ENCODE assay signal across 12 cellular contexts in genomic region chr16:88504489-88505404, GRCh38. TPM values are rescaled to one million over a fixed set of nuclear protein-coding genes. Genes with fewer than 3 reads are reported as not detected.
DNase-seq lines count a peak whose midpoint lies in the region; ATAC-seq, FAIRE-seq and TF ChIP-seq lines count a peak whose summit lies in the region.
"Had no signal": no experiment of that assay in that cellular context is flagged by ENCODE, and none has a peak within 500 bp of the region (broad histone marks: within the 10 kb centered on the region; RNA-seq: fewer than 3 reads in every experiment).

No MANE protein-coding gene starts in this region.

- no peak for ATAC-seq in central memory CD8-positive, alpha-beta T cell (replicated peaks; ENCODE audit: extremely low read depth, poor library complexity, severe bottlenecking)
- ATAC-seq in pancreas (peak; percentile 63 to 72 (median 68)), GM19351 (IDR thresholded peaks at IDR 0.05; ENCODE audit: unreplicated experiment) (no peak)

- H4K20me1 ChIP-seq in mammary epithelial cell (ENCODE audit: insufficient read depth, low read length) = no peaks in the 10 kb centered on the region

- H2AFZ ChIP-seq in mammary epithelial cell (ENCODE audit: low read depth, low read length) = no peak overlapping the region

- no peaks in the 10 kb centered on the region for H3K27me3 Mint-ChIP-seq in central memory CD8-positive, alpha-beta T cell

- peaks cover 45 to 54% (median 51%) of the 10 kb centered on the region in 3 donors for H3K4me1 ChIP-seq in pancreas
- H3K4me1 ChIP-seq in mammary epithelial cell (ENCODE audit: insufficient read depth, low read length) = peaks cover 4% of the 10 kb centered on the region

- no peak for FAIRE-seq in pancreas (lab: Jason Lieb, UNC)

- TF ChIP-seq CTCF in pancreas (IDR thresholded peaks at IDR 0.05) (no peak), mammary epithelial cell (conservative IDR thresholded peaks at IDR 0.05 in 1 of 2, IDR thresholded peaks at IDR 0.05 in 1 of 2; ENCODE audit: extremely low read depth in 1 of 2, insufficient read depth in 1 of 2, low read depth in 1 of 2, low read length in 2 of 2) (no peak)

- in situ Hi-C loops in mammary epithelial cell (cut with MboI; ENCODE audit: low sequenced_read_pairs in 2 of 2) = no loop called here

- peak overlapping the region; percentile 59 for H3K27ac Mint-ChIP-seq in central memory CD8-positive, alpha-beta T cell (ENCODE audit: low read depth)

- no TSS peak for BruUV-seq in mammary epithelial cell (replicated peaks; lab: Mats Ljungman, UMichigan)

- H3K4me3 ChIP-seq in pancreas (peak overlapping the region in 2 of 4 donors; percentile 16 to 24), mammary epithelial cell (replicated peaks in 1 of 3; ENCODE audit: insufficient read depth in 1 of 3, low read depth in 2 of 3, low read length in 3 of 3) (no peak overlapping the region)
- H3K4me3 ChIP-seq: upper lobe of left lung had no signal

- H3K36me3 ChIP-seq in pancreas (no peaks in the 10 kb centered on the region), mammary epithelial cell (ENCODE audit: insufficient read depth, low read length) (no peaks in the 10 kb centered on the region)
- H3K36me3 ChIP-seq: upper lobe of left lung had no signal

- WGBS in pancreas, 2 donors = 28% methylated on average over 27 to 28 of the region's 28 CpGs
- WGBS in mammary epithelial cell (ENCODE audit: low coverage, missing lambda C conversion rate) = 87% methylated on average over 17 of the region's 28 CpGs

- CTCF ChIA-PET in mammary epithelial cell (lab: Charles Lee; ENCODE audit: low non-redundant PET) = no interaction called here

- H3K27ac ChIP-seq in pancreas (peak overlapping the region; percentile 84 to 95 (median 90)), mammary epithelial cell (ENCODE audit: insufficient read depth, low read depth, low read length) (no peak overlapping the region)
- H3K27ac ChIP-seq: upper lobe of left lung had no signal

- dilution Hi-C loops in mammary epithelial cell (cut with HindIII; ENCODE audit: low sequenced_read_pairs) = no loop called here

- H3K9me3 ChIP-seq in pancreas = no peaks in the 10 kb centered on the region
- no peaks in the 10 kb centered on the region for H3K9me3 ChIP-seq in mammary epithelial cell (replicated peaks; ENCODE audit: insufficient read depth, low read length)
- H3K9me3 ChIP-seq: upper lobe of left lung had no signal

- DNase-seq in NCI-H82 (lab: John Stamatoyannopoulos, UW) (peak; percentile 40), NCI-H82 treated with DMSO at 0.1 percent for 48 hours (lab: John Stamatoyannopoulos, UW; ENCODE audit: unreplicated experiment) (no peak), NCI-H345 (lab: John Stamatoyannopoulos, UW) (peak; percentile 75), pancreas (peak; percentile 87 to 97 (median 94)), mammary epithelial cell (no peak), superior temporal gyrus (ENCODE audit: extremely low spot score) (no peak)
- no peak for DNase-seq in central memory CD8-positive, alpha-beta T cell (ENCODE audit: low spot score in 2 of 2)
- DNase-seq: foreskin fibroblast, NCI-H187 treated with DMSO at 0.1 percent for 48 hours, OCI-M1 had no signal

- H3K4me3 Mint-ChIP-seq in central memory CD8-positive, alpha-beta T cell = peak overlapping the region; percentile 29

- peaks cover 12% of the 10 kb centered on the region for H3K4me1 Mint-ChIP-seq in central memory CD8-positive, alpha-beta T cell

- H3K9ac ChIP-seq in mammary epithelial cell (ENCODE audit: insufficient read depth, low read length) = no peak overlapping the region

- no peaks in the 10 kb centered on the region for H3K9me3 Mint-ChIP-seq in central memory CD8-positive, alpha-beta T cell

- H3K36me3 Mint-ChIP-seq in central memory CD8-positive, alpha-beta T cell (ENCODE audit: insufficient read depth) = peaks cover 18% of the 10 kb centered on the region

- H3K27me3 ChIP-seq in pancreas = no peaks in the 10 kb centered on the region
- no peaks in the 10 kb centered on the region for H3K27me3 ChIP-seq in mammary epithelial cell (ENCODE audit: insufficient read depth, low read length)
- H3K27me3 ChIP-seq: upper lobe of left lung had no signal

- H3K79me2 ChIP-seq in mammary epithelial cell (ENCODE audit: insufficient read depth, low read length) = no peaks in the 10 kb centered on the region

- intact Hi-C loops in pancreas (cut with DNase I) (no loop called here), mammary epithelial cell (cut with micrococcal nuclease) (loop anchor here (1.0 kb wide), 1 partner anchor 61 kb away; no protein-coding TSS in a partner anchor)

- H3K4me2 ChIP-seq in mammary epithelial cell (ENCODE audit: insufficient read depth, low read depth, low read length) = no peak overlapping the region

RNA-seq across cellular contexts. Expression of gene ZFPM1, which starts 51.7 kb away (rescaled TPM):
- total RNA-seq in pancreas (10 to 100 TPM; 14.2 to 20.4 (median 19.3) TPM), mammary epithelial cell (10 to 100 TPM in 1 of 2 donors, 1 to 10 TPM in 1; 2.0 to 14.1 TPM)
- polyA plus RNA-seq in pancreas (10 to 100 TPM in 1 of 2 donors, 1 to 10 TPM in 1; 3.6 to 22.5 TPM), mammary epithelial cell (0.90 TPM)
- 0.21 TPM for polyA minus RNA-seq in mammary epithelial cell

Comparison
In these comparisons a context has a peak if more than half of its experiments do, and no peak if none do; other contexts are left out.
1. DNase-seq: peak in NCI-H82 (single experiment), NCI-H345 (single experiment) and pancreas (6 of 6); none in NCI-H82 treated with DMSO at 0.1 percent for 48 hours (single experiment), central memory CD8-positive, alpha-beta T cell (0 of 2), mammary epithelial cell (single experiment) and superior temporal gyrus (single experiment).
2. ATAC-seq: peak in pancreas (4 of 4); none in central memory CD8-positive, alpha-beta T cell (single experiment) and GM19351 (single experiment).